1 cellular context compared by ENCODE assay signal in the genomic region with DNA sequence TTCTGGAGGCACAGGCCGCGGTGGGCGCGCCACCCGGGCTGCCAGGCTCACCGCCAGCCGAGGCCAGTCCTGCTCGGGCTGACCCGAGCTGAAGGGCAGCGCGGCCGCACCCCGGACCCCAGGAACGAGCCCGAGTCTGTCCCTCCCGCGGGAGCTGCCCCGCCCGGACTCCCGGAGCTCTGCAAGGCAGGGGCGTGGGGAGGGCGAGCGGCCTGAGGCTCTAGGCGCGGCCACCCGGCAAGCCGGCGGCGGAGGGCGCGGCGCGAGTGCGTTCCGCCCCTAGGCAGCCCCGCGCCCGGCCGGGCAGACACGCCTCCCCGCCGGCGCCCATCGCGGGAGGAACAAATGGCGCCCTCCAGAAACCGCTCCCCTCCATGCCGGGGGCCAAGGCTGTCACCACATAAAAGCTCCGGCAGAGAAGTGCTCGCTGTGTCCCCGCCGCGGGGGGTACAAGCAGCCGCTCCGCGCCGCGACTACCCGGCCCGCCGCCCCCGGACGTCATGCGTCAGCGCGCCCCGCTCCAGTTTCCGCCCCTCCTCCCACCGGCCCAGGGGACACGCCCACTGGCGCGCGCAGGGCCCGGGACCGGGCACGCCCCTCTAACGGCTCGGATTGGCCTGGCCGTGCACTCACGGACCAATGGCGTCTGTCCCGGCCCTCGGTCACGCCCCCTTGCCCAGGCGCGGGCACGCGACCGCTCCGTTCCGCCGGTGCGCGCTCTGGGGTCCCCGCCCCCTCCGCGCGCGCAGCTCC.
A peak's percentile ranks its signal among the peaks of the same experiment; 100 is the strongest.
TF ChIP-seq lines count a peak whose summit lies in the region.

No MANE protein-coding gene starts in this region.

TF ChIP-seq in A549, 52 proteins besides CTCF, POLR2A, EP300 and RAD21 (continued from another document):
- TF ChIP-seq, protein P1, sequence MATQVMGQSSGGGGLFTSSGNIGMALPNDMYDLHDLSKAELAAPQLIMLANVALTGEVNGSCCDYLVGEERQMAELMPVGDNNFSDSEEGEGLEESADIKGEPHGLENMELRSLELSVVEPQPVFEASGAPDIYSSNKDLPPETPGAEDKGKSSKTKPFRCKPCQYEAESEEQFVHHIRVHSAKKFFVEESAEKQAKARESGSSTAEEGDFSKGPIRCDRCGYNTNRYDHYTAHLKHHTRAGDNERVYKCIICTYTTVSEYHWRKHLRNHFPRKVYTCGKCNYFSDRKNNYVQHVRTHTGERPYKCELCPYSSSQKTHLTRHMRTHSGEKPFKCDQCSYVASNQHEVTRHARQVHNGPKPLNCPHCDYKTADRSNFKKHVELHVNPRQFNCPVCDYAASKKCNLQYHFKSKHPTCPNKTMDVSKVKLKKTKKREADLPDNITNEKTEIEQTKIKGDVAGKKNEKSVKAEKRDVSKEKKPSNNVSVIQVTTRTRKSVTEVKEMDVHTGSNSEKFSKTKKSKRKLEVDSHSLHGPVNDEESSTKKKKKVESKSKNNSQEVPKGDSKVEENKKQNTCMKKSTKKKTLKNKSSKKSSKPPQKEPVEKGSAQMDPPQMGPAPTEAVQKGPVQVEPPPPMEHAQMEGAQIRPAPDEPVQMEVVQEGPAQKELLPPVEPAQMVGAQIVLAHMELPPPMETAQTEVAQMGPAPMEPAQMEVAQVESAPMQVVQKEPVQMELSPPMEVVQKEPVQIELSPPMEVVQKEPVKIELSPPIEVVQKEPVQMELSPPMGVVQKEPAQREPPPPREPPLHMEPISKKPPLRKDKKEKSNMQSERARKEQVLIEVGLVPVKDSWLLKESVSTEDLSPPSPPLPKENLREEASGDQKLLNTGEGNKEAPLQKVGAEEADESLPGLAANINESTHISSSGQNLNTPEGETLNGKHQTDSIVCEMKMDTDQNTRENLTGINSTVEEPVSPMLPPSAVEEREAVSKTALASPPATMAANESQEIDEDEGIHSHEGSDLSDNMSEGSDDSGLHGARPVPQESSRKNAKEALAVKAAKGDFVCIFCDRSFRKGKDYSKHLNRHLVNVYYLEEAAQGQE (IDR thresholded peaks at IDR 0.05) = no peak
- TF ChIP-seq FOSB (CRISPR knock-in tag; IDR thresholded peaks at IDR 0.05) (no peak), POLR2AphosphoS2 (conservative IDR thresholded peaks at IDR 0.05; ENCODE audit: low read length) (no peak), ZSCAN20 (CRISPR knock-in tag; IDR thresholded peaks at IDR 0.05) (no peak), RNF2 (IDR thresholded peaks at IDR 0.05; ENCODE audit: borderline replicate concordance, low read depth) (no peak), PHF8 (IDR thresholded peaks at IDR 0.05; ENCODE audit: borderline replicate concordance, low read depth) (peak; percentile 76), HOXB5 (CRISPR knock-in tag; IDR thresholded peaks at IDR 0.05) (no peak; the same call in 1 of the 2 replicates), CBX8 (IDR thresholded peaks at IDR 0.05) (no peak), ESRRA (IDR thresholded peaks at IDR 0.05; ENCODE audit: borderline replicate concordance, low read length) (no peak), SMC3 (IDR thresholded peaks at IDR 0.05) (peak; percentile 23; the same call in 1 of the 3 replicates), JUN (IDR thresholded peaks at IDR 0.05) (peak; percentile 77 to 91), CBX2 (IDR thresholded peaks at IDR 0.05; ENCODE audit: borderline replicate concordance, low read depth) (no peak)
- TF ChIP-seq, protein P2, sequence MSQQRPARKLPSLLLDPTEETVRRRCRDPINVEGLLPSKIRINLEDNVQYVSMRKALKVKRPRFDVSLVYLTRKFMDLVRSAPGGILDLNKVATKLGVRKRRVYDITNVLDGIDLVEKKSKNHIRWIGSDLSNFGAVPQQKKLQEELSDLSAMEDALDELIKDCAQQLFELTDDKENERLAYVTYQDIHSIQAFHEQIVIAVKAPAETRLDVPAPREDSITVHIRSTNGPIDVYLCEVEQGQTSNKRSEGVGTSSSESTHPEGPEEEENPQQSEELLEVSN (IDR thresholded peaks at IDR 0.05; ENCODE audit: borderline replicate concordance, low read depth) = no peak
